In genomic region chr12:29223936-29224921, GRCh38 we compare ENCODE assay signal across 21 cellular contexts.
"Had no signal": no experiment of that assay in that cellular context is flagged by ENCODE, and none has a peak within 500 bp of the region (broad histone marks: within the 10 kb centered on the region; RNA-seq: fewer than 3 reads in every experiment).

No MANE protein-coding gene starts in this region.

- H3K4me3 ChIP-seq: breast epithelium, dorsolateral prefrontal cortex, mucosa of descending colon, thyroid gland had no signal

- H3K36me3 Mint-ChIP-seq: stimulated activated naive B cell treated with anti-CD40 and anti-IgM and Interleukin-4, amounts not matched to agents 10 μg/mL and 1 μg/mL and 100 μg/mL, for 72 hours had no signal

- H3K27me3 Mint-ChIP-seq: activated B cell treated with CpG ODN at 0.5 μM for 24 hours; stimulated activated naive B cell treated with anti-CD40 and anti-IgM and Interleukin-4, amounts not matched to agents 10 μg/mL and 1 μg/mL and 100 μg/mL, for 72 hours had no signal

- H3K27ac Mint-ChIP-seq: activated B cell treated with CpG ODN at 0.5 μM for 24 hours; activated CD8-positive, alpha-beta T cell treated with anti-CD3 and anti-CD28 coated beads, Interleukin-2, amount 10 ng/mL, durations not matched to agents 7 days and 5 days; activated naive CD4-positive, alpha-beta T cell treated with anti-CD3 and anti-CD28 coated beads, Interleukin-2, amount 50 U/mL, for 72 hours; activated T-cell treated with anti-CD3 and anti-CD28 coated beads, Interleukin-2, amount 50 U/mL, for 72 hours; endodermal cell; naive thymus-derived CD4-positive, alpha-beta T cell; stimulated activated naive B cell treated with anti-CD40 and anti-IgM and Interleukin-4, amounts not matched to agents 10 μg/mL and 1 μg/mL and 100 μg/mL, for 72 hours; T-helper 2 cell treated with Interferon-gamma antibody and Interleukin-4, amounts not matched to agents 5 μg/mL and 100 μg/mL, for 36 hours had no signal

- H3K9me3 ChIP-seq: mucosa of descending colon, thyroid gland had no signal

- H3K4me1 Mint-ChIP-seq: activated B cell treated with CpG ODN at 0.5 μM for 24 hours; naive thymus-derived CD4-positive, alpha-beta T cell; stimulated activated naive B cell treated with anti-CD40 and anti-IgM and Interleukin-4, amounts not matched to agents 10 μg/mL and 1 μg/mL and 100 μg/mL, for 72 hours had no signal

- DNase-seq: activated B cell treated with CpG ODN at 0.5 μM for 24 hours; activated CD4-positive, alpha-beta T cell treated with anti-CD3 and anti-CD28 coated beads for 48 hours; activated CD8-positive, alpha-beta memory T cell treated with anti-CD3 and anti-CD28 coated beads, Interleukin-2, amount 50 U/mL, for 48 hours; activated CD8-positive, alpha-beta T cell treated with anti-CD3 and anti-CD28 coated beads, Interleukin-2, amount 10 ng/mL, durations not matched to agents 7 days and 5 days; activated gamma-delta T cell; activated T-cell treated with anti-CD3 and anti-CD28 coated beads, Interleukin-2, amount 50 U/mL, for 72 hours; amygdala; dorsolateral prefrontal cortex; endodermal cell; erythroblast; islet precursor cell; mucosa of descending colon; naive thymus-derived CD4-positive, alpha-beta T cell; stimulated activated CD4-positive, alpha-beta T cell treated with anti-CD3 and anti-CD28 coated beads, Interleukin-2, amount 100 ng/mL, for 48 hours; stimulated activated naive B cell treated with anti-CD40 and anti-IgM and Interleukin-4, amounts not matched to agents 10 μg/mL and 1 μg/mL and 100 μg/mL, for 72 hours; thyroid gland had no signal

- H3K36me3 ChIP-seq: breast epithelium, thyroid gland had no signal

- H3K27ac ChIP-seq: breast epithelium, dorsolateral prefrontal cortex, thyroid gland had no signal

- H3K4me1 ChIP-seq: breast epithelium, thyroid gland had no signal

- H3K27me3 ChIP-seq: breast epithelium, dorsolateral prefrontal cortex, thyroid gland had no signal

- H3K4me3 Mint-ChIP-seq: activated B cell treated with CpG ODN at 0.5 μM for 24 hours; activated CD8-positive, alpha-beta T cell treated with anti-CD3 and anti-CD28 coated beads, Interleukin-2, amount 10 ng/mL, durations not matched to agents 7 days and 5 days; activated T-cell treated with anti-CD3 and anti-CD28 coated beads, Interleukin-2, amount 50 U/mL, for 72 hours; endodermal cell; naive thymus-derived CD4-positive, alpha-beta T cell; stimulated activated naive B cell treated with anti-CD40 and anti-IgM and Interleukin-4, amounts not matched to agents 10 μg/mL and 1 μg/mL and 100 μg/mL, for 72 hours; T-helper 2 cell treated with Interferon-gamma antibody and Interleukin-4, amounts not matched to agents 5 μg/mL and 100 μg/mL, for 36 hours had no signal

- FAIRE-seq: urothelium cell line had no signal

- H3K9me3 Mint-ChIP-seq: T-helper 2 cell treated with Interferon-gamma antibody and Interleukin-4, amounts not matched to agents 5 μg/mL and 100 μg/mL, for 36 hours had no signal

- ATAC-seq: activated CD8-positive, alpha-beta T cell treated with anti-CD3 and anti-CD28 coated beads, Interleukin-2, amount 10 ng/mL, durations not matched to agents 7 days and 5 days; activated naive CD4-positive, alpha-beta T cell treated with anti-CD3 and anti-CD28 coated beads, Interleukin-2, amount 50 U/mL, for 72 hours; activated T-cell treated with anti-CD3 and anti-CD28 coated beads, Interleukin-2, amount 50 U/mL, for 72 hours; left lobe of liver; mucosa of descending colon; naive thymus-derived CD4-positive, alpha-beta T cell; stimulated activated naive B cell treated with anti-CD40 and anti-IgM and Interleukin-4, amounts not matched to agents 10 μg/mL and 1 μg/mL and 100 μg/mL, for 72 hours had no signal
